16 cellular contexts compared by ENCODE assay signal in genomic region chr6:38436726-38437465, GRCh38.
DNase-seq lines count a peak whose midpoint lies in the region; ATAC-seq, FAIRE-seq and TF ChIP-seq lines count a peak whose summit lies in the region.
"Had no signal": no experiment of that assay in that cellular context is flagged by ENCODE, and none has a peak within 500 bp of the region (broad histone marks: within the 10 kb centered on the region; RNA-seq: fewer than 3 reads in every experiment).

No MANE protein-coding gene starts in this region.

- H3K27me3 ChIP-seq in H1 (replicated peaks in 1 of 4; ENCODE audit: control insufficient read depth in 3 of 4, extremely low read depth in 1 of 4, insufficient read depth in 3 of 4, low read length in 3 of 4): no peaks in the 10 kb centered on the region

- H3K4me1 ChIP-seq in H1 (replicated peaks in 1 of 4; ENCODE audit: control insufficient read depth in 3 of 4, insufficient read depth in 4 of 4, low read length in 3 of 4): no peaks in the 10 kb centered on the region

- TF ChIP-seq POLR2A in H1 (IDR thresholded peaks at IDR 0.05; ENCODE audit: control extremely low read depth in 1 of 2, low read depth in 2 of 2, low read length in 2 of 2): no peak

- no peak for ATAC-seq in HG03196 (IDR thresholded peaks at IDR 0.05; ENCODE audit: unreplicated experiment)
- ATAC-seq: GM23338 had no signal

- H3K27ac ChIP-seq in H1 (ENCODE audit: low read depth, low read length): no peak overlapping the region

- H3K36me3 ChIP-seq in H1 (ENCODE audit: control insufficient read depth in 2 of 4, insufficient read depth in 4 of 4, low read length in 3 of 4): no peaks in the 10 kb centered on the region

- H3K23me2 ChIP-seq in H1 (ENCODE audit: low read depth, low read length): no peaks in the 10 kb centered on the region; the same call in 1 of the 2 replicates

- no peak for TF ChIP-seq RAD21 in H1 (IDR thresholded peaks at IDR 0.05 in 1 of 2, conservative IDR thresholded peaks at IDR 0.05 in 1 of 2; ENCODE audit: low read depth in 2 of 2, low read length in 2 of 2)

- no peaks in the 10 kb centered on the region for H3K9me3 ChIP-seq in H1 (ENCODE audit: insufficient read depth in 2 of 2, low read depth in 1 of 2, low read length in 1 of 2)

- H3K4me2 ChIP-seq in H1 (ENCODE audit: insufficient read depth in 1 of 2, low read depth in 2 of 2, low read length in 2 of 2): no peak overlapping the region
- H3K4me2 ChIP-seq: GM23338, smooth muscle cell had no signal

- H2AFZ ChIP-seq in H1 (ENCODE audit: low read length): no peak overlapping the region
- H2AFZ ChIP-seq: GM23338 had no signal

- TF ChIP-seq CTCF in H1 (IDR thresholded peaks at IDR 0.05; ENCODE audit: control extremely low read depth in 1 of 3, insufficient read depth in 1 of 3, low read depth in 1 of 3, low read length in 3 of 3): no peak

- no peak overlapping the region for H3K56ac ChIP-seq in H1 (replicated peaks; ENCODE audit: insufficient read length, low read depth, low read length)

- CTCF ChIA-PET in H1 (lab: Charles Lee; ENCODE audit: partially characterized antibody): no interaction called here

- no peak overlapping the region for H4K8ac ChIP-seq in H1 (ENCODE audit: extremely low read depth, insufficient read depth, low read length)

- H2BK5ac ChIP-seq in H1 (ENCODE audit: low read depth, low read length): no peak overlapping the region

- no peak overlapping the region for H4K91ac ChIP-seq in H1 (replicated peaks; ENCODE audit: insufficient read length, low read length)

- no peaks in the 10 kb centered on the region for H4K20me1 ChIP-seq in H1 (replicated peaks in 1 of 2; ENCODE audit: control insufficient read depth in 1 of 2, insufficient read depth in 2 of 2, low read length in 2 of 2)

- H2AK5ac ChIP-seq in H1 (ENCODE audit: low read depth, low read length): no peak overlapping the region

- H2BK20ac ChIP-seq in H1 (ENCODE audit: low read length): no peak overlapping the region

- H2BK12ac ChIP-seq in H1 (ENCODE audit: low read depth, low read length): no peak overlapping the region

- H3K9ac ChIP-seq in H1 (replicated peaks in 1 of 4; ENCODE audit: extremely low read depth in 1 of 4, low read depth in 3 of 4, low read length in 3 of 4): no peak overlapping the region

- H3K4me3 ChIP-seq in H1 (ENCODE audit: extremely low read depth in 1 of 4, insufficient read depth in 2 of 4, low read depth in 3 of 4, low read length in 4 of 4): no peak overlapping the region
- H3K4me3 ChIP-seq: GM23338, smooth muscle cell had no signal

- no peak overlapping the region for H3K14ac ChIP-seq in H1 (ENCODE audit: insufficient read length)

- 90% methylated on average over 10 of the region's 10 CpGs; no CpG with 5 or more reads in 1 of the 2 experiments for WGBS in H1 (ENCODE audit: extremely low coverage in 1 of 2, insufficient coverage in 1 of 2, insufficient read length in 1 of 2, insufficient replicate concordance in 2 of 2, low coverage in 1 of 2, low lambda C conversion rate in 2 of 2, missing lambda C conversion rate in 1 of 2), 2 experiments

- H3K4ac ChIP-seq in H1 (replicated peaks; ENCODE audit: insufficient read length, low read depth, low read length): no peak overlapping the region

- H3K18ac ChIP-seq in H1 (ENCODE audit: extremely low read depth, low read length): no peak overlapping the region

- POLR2A ChIA-PET in H1 (lab: Charles Lee; ENCODE audit: partially characterized antibody): interaction anchor here (0.7 kb wide), 1 partner anchor 47 kb away, joined by 3 read pairs; no protein-coding TSS in a partner anchor

- no peak for FAIRE-seq in H1 (lab: Jason Lieb, UNC)

- no peak overlapping the region for H2BK15ac ChIP-seq in H1 (ENCODE audit: low read length)

- H3K79me1 ChIP-seq in H1 (ENCODE audit: low read depth, low read length): no peaks in the 10 kb centered on the region

- H2BK120ac ChIP-seq in H1 (replicated peaks; ENCODE audit: low read depth, low read length): no peak overlapping the region

- no peak for TF ChIP-seq EP300 in H1 (IDR thresholded peaks at IDR 0.05; ENCODE audit: borderline replicate concordance in 1 of 2, low read depth in 2 of 2, low read length in 2 of 2)

- H4K5ac ChIP-seq in H1 (ENCODE audit: insufficient read length, low read depth, low read length): no peak overlapping the region

- H3K79me2 ChIP-seq in H1 (ENCODE audit: control insufficient read depth in 1 of 2, insufficient read depth in 2 of 2, low read length in 2 of 2): no peaks in the 10 kb centered on the region

- DNase-seq in NCI-H748 (lab: John Stamatoyannopoulos, UW; ENCODE audit: unreplicated experiment): peak; percentile 24
- no peak for DNase-seq in NCI-H748 treated with DMSO at 0.1 percent for 48 hours (lab: John Stamatoyannopoulos, UW)
- peak; percentile 14 for DNase-seq in NCI-H460 (ENCODE audit: extremely low read depth, low read depth)
- no peak for DNase-seq in H1 (ENCODE audit: low read depth in 1 of 2, low spot score in 2 of 2)
- DNase-seq in pulmonary artery endothelial cell (ENCODE audit: low read depth, low spot score): peak; percentile 40
- DNase-seq in NCI-H2081 treated with DMSO at 0.1 percent for 48 hours (lab: John Stamatoyannopoulos, UW): no peak
- DNase-seq in globus pallidus (ENCODE audit: low spot score): no peak
- DNase-seq: ACHN; activated CD4-positive, alpha-beta T cell treated with anti-CD3 and anti-CD28 coated beads, Interleukin-2, amount 10 ng/mL, durations not matched to agents 24 days and 14 days; activated naive CD4-positive, alpha-beta T cell treated with anti-CD3 and anti-CD28 coated beads for 36 hours; effector CD4-positive, alpha-beta T cell; naive B cell; NCI-H510A treated with DMSO at 0.1 percent for 48 hours had no signal

- no peak overlapping the region for H3K23ac ChIP-seq in H1 (ENCODE audit: insufficient read length)

TF ChIP-seq in H1, 55 proteins besides CTCF, POLR2A, EP300 and RAD21:
- TF ChIP-seq CEBPB (IDR thresholded peaks at IDR 0.05; ENCODE audit: low read depth, low read length) (peak; percentile 11; the same call in 1 of the 2 replicates), SAP30 (IDR thresholded peaks at IDR 0.05; ENCODE audit: insufficient read depth, insufficient replicate concordance, low read length) (no peak)

Comparison
In these comparisons a context has a peak if more than half of its experiments do, and no peak if none do; other contexts are left out.
1. DNase-seq: peak in NCI-H748 (single experiment), NCI-H460 (single experiment) and pulmonary artery endothelial cell (single experiment); none in NCI-H748 treated with DMSO at 0.1 percent for 48 hours (single experiment), H1 (0 of 2), NCI-H2081 treated with DMSO at 0.1 percent for 48 hours (single experiment) and globus pallidus (single experiment).